Comparison of ENCODE assay signal across 28 cellular contexts in the genomic region with DNA sequence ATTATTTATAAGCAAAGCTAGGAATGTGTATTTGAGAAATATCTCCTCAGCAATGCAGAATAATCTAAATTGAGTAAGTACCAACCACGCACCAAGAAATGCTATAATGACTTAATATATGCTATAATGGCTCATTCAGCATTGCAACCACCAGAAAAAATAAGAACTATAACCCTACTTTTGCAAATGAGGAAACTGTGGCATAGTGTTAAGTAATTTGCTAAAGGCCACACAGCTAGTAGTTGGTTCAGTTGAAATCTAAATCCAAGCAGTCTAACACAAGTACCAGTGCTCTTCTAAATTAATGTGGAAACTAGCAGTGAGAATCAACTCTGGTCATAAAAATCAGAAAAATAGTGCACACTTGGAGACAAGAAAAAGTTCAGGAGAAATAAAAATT. TPM values are rescaled to one million over a fixed set of nuclear protein-coding genes. Genes with fewer than 3 reads are reported as not detected.
DNase-seq lines count a peak whose midpoint lies in the region; ATAC-seq and TF ChIP-seq lines count a peak whose summit lies in the region.
"Had no signal": no experiment of that assay in that cellular context is flagged by ENCODE, and none has a peak within 500 bp of the region (broad histone marks: within the 10 kb centered on the region; RNA-seq: fewer than 3 reads in every experiment).

No MANE protein-coding gene starts in this region.

- H3K36me3 ChIP-seq in endodermal cell (ENCODE audit: control insufficient read depth, insufficient read depth, low read length), result no peaks in the 10 kb centered on the region
- no peaks in the 10 kb centered on the region for H3K36me3 ChIP-seq in smooth muscle cell (ENCODE audit: low read depth)
- H3K36me3 ChIP-seq: pancreas had no signal

- H3K9ac ChIP-seq in endodermal cell (ENCODE audit: extremely low read depth, low read length, poor library complexity, severe bottlenecking) (no peak overlapping the region), smooth muscle cell (ENCODE audit: low read depth) (no peak overlapping the region)
- H3K9ac ChIP-seq: neural progenitor cell, SK-N-SH had no signal

- peaks cover 80% of the 10 kb centered on the region for H4K20me1 ChIP-seq in smooth muscle cell (ENCODE audit: low read depth)

- H3F3A ChIP-seq in smooth muscle cell (ENCODE audit: low read depth), result no peaks in the 10 kb centered on the region

- H3K4me3 Mint-ChIP-seq in activated CD8-positive, alpha-beta T cell treated with anti-CD3 and anti-CD28 coated beads for 36 hours, result no peak overlapping the region
- no peak overlapping the region for H3K4me3 Mint-ChIP-seq in activated CD8-positive, alpha-beta T cell treated with anti-CD3 and anti-CD28 coated beads, Interleukin-2, amount 10 ng/mL, durations not matched to agents 7 days and 5 days
- no peak overlapping the region for H3K4me3 Mint-ChIP-seq in endodermal cell
- H3K4me3 Mint-ChIP-seq: activated CD4-positive, alpha-beta memory T cell treated with anti-CD3 and anti-CD28 coated beads, Interleukin-2, amount 10 ng/mL, durations not matched to agents 7 days and 5 days; neural progenitor cell; stimulated activated memory B cell treated with anti-CD40 and anti-IgM and Interleukin-4, amounts not matched to agents 10 μg/mL and 1 μg/mL and 100 μg/mL, for 72 hours had no signal

- intact Hi-C loops in activated CD8-positive, alpha-beta T cell treated with anti-CD3 and anti-CD28 coated beads for 36 hours (cut with micrococcal nuclease), result no loop called here

- peaks cover 25% of the 10 kb centered on the region for H3K36me3 Mint-ChIP-seq in activated CD8-positive, alpha-beta T cell treated with anti-CD3 and anti-CD28 coated beads for 36 hours (ENCODE audit: low read depth)
- H3K36me3 Mint-ChIP-seq in activated CD8-positive, alpha-beta T cell treated with anti-CD3 and anti-CD28 coated beads, Interleukin-2, amount 10 ng/mL, durations not matched to agents 7 days and 5 days (ENCODE audit: low read depth), result peaks cover 14% of the 10 kb centered on the region
- no peaks in the 10 kb centered on the region for H3K36me3 Mint-ChIP-seq in endodermal cell (ENCODE audit: low read depth)
- H3K36me3 Mint-ChIP-seq: neural progenitor cell had no signal

- no peaks in the 10 kb centered on the region for H3K27me3 Mint-ChIP-seq in activated CD8-positive, alpha-beta T cell treated with anti-CD3 and anti-CD28 coated beads for 36 hours
- no peaks in the 10 kb centered on the region for H3K27me3 Mint-ChIP-seq in activated CD8-positive, alpha-beta T cell treated with anti-CD3 and anti-CD28 coated beads, Interleukin-2, amount 10 ng/mL, durations not matched to agents 7 days and 5 days (ENCODE audit: low read depth)
- no peaks in the 10 kb centered on the region for H3K27me3 Mint-ChIP-seq in endodermal cell (ENCODE audit: insufficient read depth)
- H3K27me3 Mint-ChIP-seq: activated CD4-positive, alpha-beta memory T cell treated with anti-CD3 and anti-CD28 coated beads, Interleukin-2, amount 10 ng/mL, durations not matched to agents 7 days and 5 days; stimulated activated memory B cell treated with anti-CD40 and anti-IgM and Interleukin-4, amounts not matched to agents 10 μg/mL and 1 μg/mL and 100 μg/mL, for 72 hours had no signal

- CTCF ChIA-PET in activated CD8-positive, alpha-beta T cell treated with anti-CD3 and anti-CD28 coated beads for 36 hours (lab: Charles Lee), result interaction anchor here (1.2 kb wide), 1 partner anchor 17 kb away, joined by 4 read pairs; no protein-coding TSS in a partner anchor
- CTCF ChIA-PET in activated CD8-positive, alpha-beta T cell treated with anti-CD3 and anti-CD28 coated beads, Interleukin-2, amount 10 ng/mL, durations not matched to agents 7 days and 5 days (lab: Charles Lee), result no interaction called here

- H3K27ac ChIP-seq in endodermal cell (ENCODE audit: low read depth, low read length) (no peak overlapping the region), smooth muscle cell (ENCODE audit: low read depth) (no peak overlapping the region)
- H3K27ac ChIP-seq: C4-2B, neural progenitor cell, pancreas, RWPE1 had no signal

- POLR2A ChIA-PET in activated CD8-positive, alpha-beta T cell treated with anti-CD3 and anti-CD28 coated beads for 36 hours (lab: Charles Lee), result no interaction called here
- POLR2A ChIA-PET in activated CD8-positive, alpha-beta T cell treated with anti-CD3 and anti-CD28 coated beads, Interleukin-2, amount 10 ng/mL, durations not matched to agents 7 days and 5 days (lab: Charles Lee), result no interaction called here

- no peaks in the 10 kb centered on the region for H3K27me3 ChIP-seq in endodermal cell (ENCODE audit: control insufficient read depth, insufficient read depth, low read length, poor library complexity, severe bottlenecking)
- no peaks in the 10 kb centered on the region for H3K27me3 ChIP-seq in smooth muscle cell (ENCODE audit: low read depth)
- H3K27me3 ChIP-seq: neural progenitor cell, pancreas had no signal

- no peak for TF ChIP-seq CTCF in activated CD8-positive, alpha-beta T cell treated with anti-CD3 and anti-CD28 coated beads for 36 hours (IDR thresholded peaks at IDR 0.05)
- TF ChIP-seq CTCF in endodermal cell (conservative IDR thresholded peaks at IDR 0.05), result no peak
- no peak for TF ChIP-seq CTCF in smooth muscle cell (IDR thresholded peaks at IDR 0.05; ENCODE audit: borderline replicate concordance, insufficient read depth, poor library complexity, severe bottlenecking)

- peaks cover 71% of the 10 kb centered on the region for H3K4me1 Mint-ChIP-seq in activated CD8-positive, alpha-beta T cell treated with anti-CD3 and anti-CD28 coated beads for 36 hours (ENCODE audit: low read depth)
- H3K4me1 Mint-ChIP-seq in activated CD8-positive, alpha-beta T cell treated with anti-CD3 and anti-CD28 coated beads, Interleukin-2, amount 10 ng/mL, durations not matched to agents 7 days and 5 days (ENCODE audit: low read depth), result peaks cover 53% of the 10 kb centered on the region
- H3K4me1 Mint-ChIP-seq in endodermal cell, result peaks cover 14% of the 10 kb centered on the region
- H3K4me1 Mint-ChIP-seq: neural progenitor cell had no signal

- no peak overlapping the region for H2AFZ ChIP-seq in smooth muscle cell (ENCODE audit: low read depth)
- H2AFZ ChIP-seq: neural progenitor cell had no signal

- no CpG with 5 or more reads among the region's 1 CpG for WGBS in endodermal cell (ENCODE audit: insufficient coverage in 1 of 2, insufficient read length in 1 of 2), 2 experiments
- whole genome bisulfite sequencing in smooth muscle cell (ENCODE audit: low lambda C conversion rate), result 90% methylated on average over 1 of the region's 1 CpG

- H3K4me3 ChIP-seq in endodermal cell (ENCODE audit: low read length), result no peak overlapping the region
- H3K4me3 ChIP-seq in smooth muscle cell, result no peak overlapping the region
- H3K4me3 ChIP-seq: neural progenitor cell, pancreas had no signal

- H3K4me1 ChIP-seq in endodermal cell (ENCODE audit: control insufficient read depth, insufficient read depth, low read length) (peaks cover 5% of the 10 kb centered on the region), smooth muscle cell (ENCODE audit: low read depth) (no peaks in the 10 kb centered on the region)
- H3K4me1 ChIP-seq: neural progenitor cell, pancreas had no signal

- H3K79me2 ChIP-seq in smooth muscle cell (ENCODE audit: low read depth), result peaks cover 35% of the 10 kb centered on the region

- H3K9me3 Mint-ChIP-seq in activated CD8-positive, alpha-beta T cell treated with anti-CD3 and anti-CD28 coated beads for 36 hours, result no peaks in the 10 kb centered on the region
- H3K9me3 Mint-ChIP-seq in activated CD8-positive, alpha-beta T cell treated with anti-CD3 and anti-CD28 coated beads, Interleukin-2, amount 10 ng/mL, durations not matched to agents 7 days and 5 days (ENCODE audit: insufficient read depth), result no peaks in the 10 kb centered on the region
- H3K9me3 Mint-ChIP-seq in endodermal cell, result no peaks in the 10 kb centered on the region
- H3K9me3 Mint-ChIP-seq: activated CD4-positive, alpha-beta memory T cell treated with anti-CD3 and anti-CD28 coated beads, Interleukin-2, amount 10 ng/mL, durations not matched to agents 7 days and 5 days; neural progenitor cell; stimulated activated memory B cell treated with anti-CD40 and anti-IgM and Interleukin-4, amounts not matched to agents 10 μg/mL and 1 μg/mL and 100 μg/mL, for 72 hours had no signal

- H3K27ac Mint-ChIP-seq in activated CD8-positive, alpha-beta T cell treated with anti-CD3 and anti-CD28 coated beads for 36 hours, result peak overlapping the region; percentile 48
- no peak overlapping the region for H3K27ac Mint-ChIP-seq in activated CD8-positive, alpha-beta T cell treated with anti-CD3 and anti-CD28 coated beads, Interleukin-2, amount 10 ng/mL, durations not matched to agents 7 days and 5 days
- peak overlapping the region; percentile 50 for H3K27ac Mint-ChIP-seq in endodermal cell
- H3K27ac Mint-ChIP-seq: activated CD4-positive, alpha-beta memory T cell treated with anti-CD3 and anti-CD28 coated beads, Interleukin-2, amount 10 ng/mL, durations not matched to agents 7 days and 5 days; neural progenitor cell; stimulated activated memory B cell treated with anti-CD40 and anti-IgM and Interleukin-4, amounts not matched to agents 10 μg/mL and 1 μg/mL and 100 μg/mL, for 72 hours had no signal

- no peak overlapping the region for H3K4me2 ChIP-seq in smooth muscle cell
- H3K4me2 ChIP-seq: neural progenitor cell, SK-N-SH had no signal

- no peak for ATAC-seq in activated CD8-positive, alpha-beta T cell treated with anti-CD3 and anti-CD28 coated beads for 36 hours
- ATAC-seq in activated CD8-positive, alpha-beta T cell treated with anti-CD3 and anti-CD28 coated beads, Interleukin-2, amount 10 ng/mL, durations not matched to agents 7 days and 5 days, result no peak
- ATAC-seq in HG03565 (IDR thresholded peaks at IDR 0.05; ENCODE audit: unreplicated experiment), result no peak
- ATAC-seq: esophagus mucosa; left colon; pancreas; stimulated activated memory B cell treated with anti-CD40 and anti-IgM and Interleukin-4, amounts not matched to agents 10 μg/mL and 1 μg/mL and 100 μg/mL, for 72 hours had no signal

- no peak for DNase-seq in activated CD8-positive, alpha-beta T cell treated with anti-CD3 and anti-CD28 coated beads for 36 hours
- no peak for DNase-seq in activated CD8-positive, alpha-beta T cell treated with anti-CD3 and anti-CD28 coated beads, Interleukin-2, amount 10 ng/mL, durations not matched to agents 7 days and 5 days
- DNase-seq in Kasumi-1 (lab: John Stamatoyannopoulos, UW), result peak; percentile 48 to 49
- DNase-seq in SKM-1 (lab: John Stamatoyannopoulos, UW; ENCODE audit: unreplicated experiment), result peak; percentile 14
- DNase-seq in endodermal cell, result no peak
- DNase-seq in smooth muscle cell (lab: John Stamatoyannopoulos, UW; ENCODE audit: unreplicated experiment), result no peak
- no peak for DNase-seq in NCI-H1105 (lab: John Stamatoyannopoulos, UW)
- DNase-seq: 8988T; activated CD4-positive, alpha-beta memory T cell treated with anti-CD3 and anti-CD28 coated beads, Interleukin-2, amount 10 ng/mL, durations not matched to agents 7 days and 5 days; activated effector memory CD4-positive, alpha-beta T cell treated with Interleukin-2 at 50 U/mL for 16 hours; central memory CD4-positive, alpha-beta T cell; dermis blood vessel endothelial cell; glutamatergic neuron; KBM-7; left colon; mammary epithelial cell; NCI-H1436 treated with DMSO at 0.1 percent for 48 hours; NCI-H345; NCI-H69; pancreas; SK-N-SH; substantia nigra had no signal

- no peaks in the 10 kb centered on the region for H3K9me3 ChIP-seq in endodermal cell (ENCODE audit: control insufficient read depth, low read length)
- H3K9me3 ChIP-seq in smooth muscle cell (replicated peaks; ENCODE audit: low read depth), result no peaks in the 10 kb centered on the region
- H3K9me3 ChIP-seq: pancreas, SK-N-SH had no signal

RNA-seq across cellular contexts. Expression of a gene that starts 35.7 kb away (rescaled TPM):
- 100 to 1,000 TPM; 146 to 147 TPM for total RNA-seq in activated CD8-positive, alpha-beta T cell treated with anti-CD3 and anti-CD28 coated beads for 36 hours
- 10 to 100 TPM; 72.8 to 77.5 TPM for total RNA-seq in activated CD8-positive, alpha-beta T cell treated with anti-CD3 and anti-CD28 coated beads, Interleukin-2, amount 10 ng/mL, durations not matched to agents 7 days and 5 days
- total RNA-seq in endodermal cell (100 to 1,000 TPM; 106 to 122 TPM), smooth muscle cell (84.8 and 136 TPM in 2 replicates)
- polyA plus RNA-seq in endodermal cell (2013, experiment 1 of 2), result 74.7 TPM
- 67.1 TPM for polyA plus RNA-seq in endodermal cell (2013, experiment 2 of 2)
- 58.6 and 64.3 TPM in 2 replicates for polyA plus RNA-seq in smooth muscle cell

Comparison
In these comparisons a context has a peak if more than half of its experiments do, and no peak if none do; other contexts are left out.
1. DNase-seq: peak in Kasumi-1 (2 of 2) and SKM-1 (single experiment); none in activated CD8-positive, alpha-beta T cell treated with anti-CD3 and anti-CD28 coated beads for 36 hours (single experiment), activated CD8-positive, alpha-beta T cell treated with anti-CD3 and anti-CD28 coated beads, Interleukin-2, amount 10 ng/mL, durations not matched to agents 7 days and 5 days (single experiment), endodermal cell (single experiment), smooth muscle cell (single experiment) and NCI-H1105 (single experiment).